In the genomic region with DNA sequence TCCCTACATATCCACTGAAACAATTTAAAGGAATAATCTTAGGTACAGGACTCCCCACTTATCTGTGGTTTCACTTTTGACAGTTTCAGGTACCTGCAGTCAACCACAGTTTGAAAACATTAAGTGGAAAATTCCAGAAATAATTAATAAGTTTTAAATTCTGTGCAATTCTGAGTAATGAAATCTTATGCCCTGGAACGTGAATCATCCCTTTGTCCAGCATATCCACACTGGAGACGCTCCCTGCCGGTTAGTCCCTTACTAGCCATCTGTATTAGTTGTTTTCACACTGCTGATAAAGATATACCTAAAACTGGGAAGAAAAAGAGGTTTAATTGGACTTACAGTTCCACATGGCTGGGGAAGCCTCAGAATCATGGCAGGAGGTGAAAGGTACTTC, we compare ENCODE assay signal across 20 cellular contexts.
A peak's percentile ranks its signal among the peaks of the same experiment; 100 is the strongest.
DNase-seq lines count a peak whose midpoint lies in the region; ATAC-seq, FAIRE-seq and TF ChIP-seq lines count a peak whose summit lies in the region.
"Had no signal": no experiment of that assay in that cellular context is flagged by ENCODE, and none has a peak within 500 bp of the region (broad histone marks: within the 10 kb centered on the region; RNA-seq: fewer than 3 reads in every experiment).

No MANE protein-coding gene starts in this region.

- POLR2A ChIA-PET in A549 (lab: Yijun Ruan, JAX) (no interaction called here), A673 (lab: Charles Lee; ENCODE audit: low non-redundant PET) (no interaction called here)

- no peak for ATAC-seq in A549
- ATAC-seq: foreskin keratinocyte; left lobe of liver; stimulated activated naive CD8-positive, alpha-beta T cell treated with anti-CD3 and anti-CD28 coated beads, Interleukin-15, Interleukin-2, amounts not matched to agents 100 U/mL and 50 U/mL, for 24 hours had no signal

- no peaks in the 10 kb centered on the region for H3K36me3 ChIP-seq in A673 (ENCODE audit: insufficient read depth, low read length, poor library complexity, severe bottlenecking)

- FAIRE-seq in A549 (lab: Jason Lieb, UNC): no peak

- peak overlapping the region; percentile 15; the same call in 2 of the 3 replicates for H3K4me2 ChIP-seq in A549

- 83% methylated on average over 3 of the region's 3 CpGs for WGBS in A549 (ENCODE audit: missing lambda C conversion rate)

- H3K4me3 ChIP-seq in A549: no peak overlapping the region
- H3K4me3 ChIP-seq in A673 (ENCODE audit: low read depth, low read length, poor library complexity, severe bottlenecking): no peak overlapping the region
- H3K4me3 ChIP-seq: coronary artery had no signal

- TF ChIP-seq POLR2A in A549 (IDR thresholded peaks at IDR 0.05; ENCODE audit: low read length): no peak

- H3K27me3 ChIP-seq in A673 (replicated peaks; ENCODE audit: insufficient read depth, low read depth, low read length, poor library complexity): no peaks in the 10 kb centered on the region
- H3K27me3 ChIP-seq: foreskin keratinocyte had no signal

- TF ChIP-seq CTCF in A549 (IDR thresholded peaks at IDR 0.05) (no peak), A673 (conservative IDR thresholded peaks at IDR 0.05; ENCODE audit: low read depth, low read length) (no peak)

- TF ChIP-seq EP300 in A549 (IDR thresholded peaks at IDR 0.05): no peak

- BruUV-seq in A673 (replicated peaks; lab: Mats Ljungman, UMichigan): no TSS peak

- H3K4me1 ChIP-seq in A549 (peaks cover 67% of the 10 kb centered on the region), A673 (ENCODE audit: insufficient read depth, low read length, poor library complexity, severe bottlenecking) (no peaks in the 10 kb centered on the region)

- DNase-seq in A549 (ENCODE audit: low read depth in 1 of 2, low spot score in 1 of 2) (no peak), ELR (ENCODE audit: low read depth) (peak; percentile 58), amniotic epithelial cell (ENCODE audit: low read depth) (peak; percentile 58), kidney tubule cell (ENCODE audit: low spot score) (peak; percentile 54), A673 (ENCODE audit: low spot score) (no peak), NCI-H226 (no peak), DMS114 treated with DMSO at 0.1 percent for 48 hours (lab: John Stamatoyannopoulos, UW; ENCODE audit: unreplicated experiment) (no peak)
- DNase-seq in stimulated activated CD4-positive, alpha-beta T cell treated with anti-CD3 and anti-CD28 coated beads, Interleukin-4, amount 100 ng/mL, for 4 hours: no peak
- DNase-seq: activated B cell treated with CpG ODN at 0.5 μM for 24 hours; activated CD8-positive, alpha-beta memory T cell treated with anti-CD3 and anti-CD28 coated beads for 24 hours; EL; foreskin keratinocyte; H7; NCI-H1930; NCI-H524; retina; SHP77 treated with DMSO at 0.1 percent for 48 hours; stimulated activated naive CD8-positive, alpha-beta T cell treated with anti-CD3 and anti-CD28 coated beads, Interleukin-15, Interleukin-2, amounts not matched to agents 100 U/mL and 50 U/mL, for 24 hours had no signal

- CTCF ChIA-PET in A549 (lab: Yijun Ruan, JAX) (no interaction called here), A673 (lab: Charles Lee) (no interaction called here)

- H3K27ac ChIP-seq in A549: peak overlapping the region in 1 of 2 experiments; percentile 48; a peak in 3 of 6 replicates
- no peak overlapping the region for H3K27ac ChIP-seq in A673 (ENCODE audit: low read depth, low read length, poor library complexity, severe bottlenecking)
- H3K27ac ChIP-seq: coronary artery, foreskin keratinocyte had no signal

- H3K9me3 ChIP-seq in A549: 0 out of 3 replicates have a peak, but pooled peaks cover 1% of the 10 kb centered on the region
- H3K9me3 ChIP-seq in A673 (ENCODE audit: low read depth, low read length, poor library complexity, severe bottlenecking): peaks cover 2% of the 10 kb centered on the region

- intact Hi-C loops in A673 (cut with micrococcal nuclease; ENCODE audit: unreplicated experiment): no loop called here

- no peak for TF ChIP-seq RAD21 in A549 (conservative IDR thresholded peaks at IDR 0.05 in 1 of 2, IDR thresholded peaks at IDR 0.05 in 1 of 2)

TF ChIP-seq in A549, 52 proteins besides CTCF, POLR2A, EP300 and RAD21:
- no peak for TF ChIP-seq SREBF2 (IDR thresholded peaks at IDR 0.05)

Comparison
In these comparisons a context has a peak if more than half of its experiments do, and no peak if none do; other contexts are left out.
1. DNase-seq: peak in ELR (single experiment), amniotic epithelial cell (single experiment) and kidney tubule cell (single experiment); none in A549 (0 of 2), A673 (single experiment), NCI-H226 (single experiment), stimulated activated CD4-positive, alpha-beta T cell treated with anti-CD3 and anti-CD28 coated beads, Interleukin-4, amount 100 ng/mL, for 4 hours (0 of 2) and DMS114 treated with DMSO at 0.1 percent for 48 hours (single experiment).